In the genomic region with DNA sequence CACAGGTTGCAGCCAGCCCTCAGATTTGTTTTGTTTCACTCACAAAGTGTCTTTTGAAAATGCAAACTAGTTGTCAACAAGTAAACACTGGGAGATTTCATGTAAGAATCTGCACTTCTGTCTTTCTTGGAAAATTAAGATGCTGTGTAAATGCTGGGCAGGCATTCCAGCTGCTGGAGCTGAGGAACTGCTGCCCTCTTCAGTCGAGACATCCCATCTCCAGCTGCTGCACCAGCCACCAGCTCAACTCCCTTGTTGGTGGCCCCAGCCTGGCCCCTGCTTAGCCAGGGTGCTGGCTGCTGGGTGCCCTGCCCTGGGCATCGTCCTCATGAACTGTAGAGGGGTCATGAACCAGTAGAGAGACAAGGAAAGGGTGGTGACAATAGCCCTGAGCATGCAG, we compare ENCODE assay signal across 3 cellular contexts.
TF ChIP-seq lines count a peak whose summit lies in the region.

No MANE protein-coding gene starts in this region.

TF ChIP-seq in GM23338, 12 proteins besides CTCF, POLR2A, EP300 and RAD21 (continues in another document):
- no peak for TF ChIP-seq EZH2phosphoT487 (IDR thresholded peaks at IDR 0.05; ENCODE audit: unreplicated experiment)
- TF ChIP-seq ZNF114 (CRISPR knock-in tag; IDR thresholded peaks at IDR 0.05) = no peak
- TF ChIP-seq POLR2AphosphoS5 (IDR thresholded peaks at IDR 0.05; ENCODE audit: low read depth) = no peak
- TF ChIP-seq, protein P1, sequence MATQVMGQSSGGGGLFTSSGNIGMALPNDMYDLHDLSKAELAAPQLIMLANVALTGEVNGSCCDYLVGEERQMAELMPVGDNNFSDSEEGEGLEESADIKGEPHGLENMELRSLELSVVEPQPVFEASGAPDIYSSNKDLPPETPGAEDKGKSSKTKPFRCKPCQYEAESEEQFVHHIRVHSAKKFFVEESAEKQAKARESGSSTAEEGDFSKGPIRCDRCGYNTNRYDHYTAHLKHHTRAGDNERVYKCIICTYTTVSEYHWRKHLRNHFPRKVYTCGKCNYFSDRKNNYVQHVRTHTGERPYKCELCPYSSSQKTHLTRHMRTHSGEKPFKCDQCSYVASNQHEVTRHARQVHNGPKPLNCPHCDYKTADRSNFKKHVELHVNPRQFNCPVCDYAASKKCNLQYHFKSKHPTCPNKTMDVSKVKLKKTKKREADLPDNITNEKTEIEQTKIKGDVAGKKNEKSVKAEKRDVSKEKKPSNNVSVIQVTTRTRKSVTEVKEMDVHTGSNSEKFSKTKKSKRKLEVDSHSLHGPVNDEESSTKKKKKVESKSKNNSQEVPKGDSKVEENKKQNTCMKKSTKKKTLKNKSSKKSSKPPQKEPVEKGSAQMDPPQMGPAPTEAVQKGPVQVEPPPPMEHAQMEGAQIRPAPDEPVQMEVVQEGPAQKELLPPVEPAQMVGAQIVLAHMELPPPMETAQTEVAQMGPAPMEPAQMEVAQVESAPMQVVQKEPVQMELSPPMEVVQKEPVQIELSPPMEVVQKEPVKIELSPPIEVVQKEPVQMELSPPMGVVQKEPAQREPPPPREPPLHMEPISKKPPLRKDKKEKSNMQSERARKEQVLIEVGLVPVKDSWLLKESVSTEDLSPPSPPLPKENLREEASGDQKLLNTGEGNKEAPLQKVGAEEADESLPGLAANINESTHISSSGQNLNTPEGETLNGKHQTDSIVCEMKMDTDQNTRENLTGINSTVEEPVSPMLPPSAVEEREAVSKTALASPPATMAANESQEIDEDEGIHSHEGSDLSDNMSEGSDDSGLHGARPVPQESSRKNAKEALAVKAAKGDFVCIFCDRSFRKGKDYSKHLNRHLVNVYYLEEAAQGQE (IDR thresholded peaks at IDR 0.05; ENCODE audit: unreplicated experiment) = no peak
- TF ChIP-seq NANOG (IDR thresholded peaks at IDR 0.05; ENCODE audit: borderline replicate concordance) = no peak

TF ChIP-seq in K562, 482 proteins besides CTCF, POLR2A, EP300 and RAD21:
- TF ChIP-seq ADNP (tag; IDR thresholded peaks at IDR 0.05) = no peak
- no peak for TF ChIP-seq E2F3 (CRISPR knock-in tag; IDR thresholded peaks at IDR 0.05)
- TF ChIP-seq ELF1 (tag; IDR thresholded peaks at IDR 0.05) = no peak
- TF ChIP-seq LEF1 (IDR thresholded peaks at IDR 0.05) = no peak
- no peak for TF ChIP-seq NBN (IDR thresholded peaks at IDR 0.05; ENCODE audit: low read depth)
- TF ChIP-seq NCOA6 (IDR thresholded peaks at IDR 0.05) = no peak
- TF ChIP-seq SLC30A9 (CRISPR knock-in tag; IDR thresholded peaks at IDR 0.05) = no peak
- TF ChIP-seq, protein P2, sequence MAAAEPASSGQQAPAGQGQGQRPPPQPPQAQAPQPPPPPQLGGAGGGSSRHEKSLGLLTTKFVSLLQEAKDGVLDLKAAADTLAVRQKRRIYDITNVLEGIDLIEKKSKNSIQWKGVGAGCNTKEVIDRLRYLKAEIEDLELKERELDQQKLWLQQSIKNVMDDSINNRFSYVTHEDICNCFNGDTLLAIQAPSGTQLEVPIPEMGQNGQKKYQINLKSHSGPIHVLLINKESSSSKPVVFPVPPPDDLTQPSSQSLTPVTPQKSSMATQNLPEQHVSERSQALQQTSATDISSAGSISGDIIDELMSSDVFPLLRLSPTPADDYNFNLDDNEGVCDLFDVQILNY (CRISPR knock-in tag; IDR thresholded peaks at IDR 0.05) = no peak
- TF ChIP-seq SMARCC2 (IDR thresholded peaks at IDR 0.05; ENCODE audit: low read depth) = no peak
- no peak for TF ChIP-seq HMG20A (CRISPR knock-in tag; conservative IDR thresholded peaks at IDR 0.05)
- TF ChIP-seq RBFOX2 (IDR thresholded peaks at IDR 0.05; ENCODE audit: low read depth, low read length) = no peak
- TF ChIP-seq, protein P3, sequence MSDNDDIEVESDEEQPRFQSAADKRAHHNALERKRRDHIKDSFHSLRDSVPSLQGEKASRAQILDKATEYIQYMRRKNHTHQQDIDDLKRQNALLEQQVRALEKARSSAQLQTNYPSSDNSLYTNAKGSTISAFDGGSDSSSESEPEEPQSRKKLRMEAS (CRISPR knock-in tag; IDR thresholded peaks at IDR 0.05) = no peak
TF ChIP-seq in K562: peak in this region for 0.

TF ChIP-seq in HEK293T, 16 proteins besides CTCF, POLR2A, EP300 and RAD21:
- TF ChIP-seq FOXM1 (IDR thresholded peaks at IDR 0.05; ENCODE audit: borderline replicate concordance) (no peak), TARDBP (IDR thresholded peaks at IDR 0.05) (no peak), SP1 (IDR thresholded peaks at IDR 0.05) (no peak), ELF4 (IDR thresholded peaks at IDR 0.05) (no peak), CTBP1 (IDR thresholded peaks at IDR 0.05; ENCODE audit: borderline replicate concordance) (no peak), HDGF (IDR thresholded peaks at IDR 0.05; ENCODE audit: borderline replicate concordance) (no peak), FOXA1 (IDR thresholded peaks at IDR 0.05) (no peak), ZNF384 (IDR thresholded peaks at IDR 0.05) (no peak), LEF1 (IDR thresholded peaks at IDR 0.05; ENCODE audit: borderline replicate concordance) (no peak), NFRKB (IDR thresholded peaks at IDR 0.05) (no peak), ARNT (IDR thresholded peaks at IDR 0.05) (no peak), SUZ12 (IDR thresholded peaks at IDR 0.05) (no peak), FOXK2 (IDR thresholded peaks at IDR 0.05) (no peak), BHLHE40 (IDR thresholded peaks at IDR 0.05; ENCODE audit: borderline replicate concordance) (no peak), L3MBTL2 (conservative IDR thresholded peaks at IDR 0.05) (no peak)
- TF ChIP-seq, protein P4, sequence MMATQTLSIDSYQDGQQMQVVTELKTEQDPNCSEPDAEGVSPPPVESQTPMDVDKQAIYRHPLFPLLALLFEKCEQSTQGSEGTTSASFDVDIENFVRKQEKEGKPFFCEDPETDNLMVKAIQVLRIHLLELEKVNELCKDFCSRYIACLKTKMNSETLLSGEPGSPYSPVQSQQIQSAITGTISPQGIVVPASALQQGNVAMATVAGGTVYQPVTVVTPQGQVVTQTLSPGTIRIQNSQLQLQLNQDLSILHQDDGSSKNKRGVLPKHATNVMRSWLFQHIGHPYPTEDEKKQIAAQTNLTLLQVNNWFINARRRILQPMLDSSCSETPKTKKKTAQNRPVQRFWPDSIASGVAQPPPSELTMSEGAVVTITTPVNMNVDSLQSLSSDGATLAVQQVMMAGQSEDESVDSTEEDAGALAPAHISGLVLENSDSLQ (IDR thresholded peaks at IDR 0.05) = no peak
